8 cellular contexts compared by ENCODE assay signal in the genomic region with DNA sequence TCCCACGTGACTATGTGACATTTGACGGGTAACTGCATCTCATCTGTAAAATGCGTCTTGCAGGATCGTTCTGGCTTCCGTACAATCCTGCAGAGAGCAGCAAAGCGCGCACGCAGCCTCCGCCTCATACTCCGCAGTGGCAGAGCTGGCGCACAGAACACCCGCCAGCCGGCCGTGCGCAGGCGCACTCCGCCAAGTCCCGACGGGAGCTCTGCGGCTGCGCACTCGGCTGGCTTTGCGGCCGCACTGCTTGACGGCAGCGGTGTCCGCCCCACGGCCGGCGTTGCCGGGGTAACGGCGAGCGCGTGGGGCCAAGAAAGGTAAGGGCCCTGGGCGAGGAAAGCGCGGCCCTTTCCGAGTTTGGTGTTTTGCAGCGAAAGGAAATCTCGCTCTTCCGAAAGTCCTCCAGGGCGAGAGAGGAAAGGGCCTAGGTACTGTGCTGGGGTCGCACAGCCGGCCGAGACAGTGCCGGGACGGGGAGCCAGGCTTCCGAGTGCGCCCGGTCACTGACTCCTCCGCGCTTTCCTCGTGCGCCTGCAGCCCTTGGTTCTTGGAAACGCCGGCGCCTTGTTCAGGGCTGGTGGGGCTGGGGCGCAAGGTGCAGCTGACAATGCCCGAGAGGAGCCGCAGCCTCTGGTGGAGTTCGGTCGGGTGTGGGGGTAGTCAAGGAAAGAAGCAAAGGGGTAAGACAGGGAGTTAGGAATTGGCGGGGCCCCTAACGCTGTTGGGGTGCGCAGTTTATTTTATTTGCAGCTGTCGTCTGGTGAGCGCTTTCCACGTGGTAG. TPM values are rescaled to one million over a fixed set of nuclear protein-coding genes. Genes with fewer than 3 reads are reported as not detected.
DNase-seq lines count a peak whose midpoint lies in the region; ATAC-seq, FAIRE-seq and TF ChIP-seq lines count a peak whose summit lies in the region.

A gene (plus strand): TSS at position 283 of the 785 bp plus-strand sequence. CDS start 5,321 bp downstream, outside the sequence.

- H3K36me3 Mint-ChIP-seq in CD4-positive, alpha-beta T cell (ENCODE audit: low read depth), result peaks cover 10% of the 10 kb centered on the region
- H3K36me3 Mint-ChIP-seq in dendritic cell treated with granulocyte-macrophage colony-stimulating factor and Interleukin-4, amounts not matched to agents 40 ng/mL and 50 ng/mL, for 4 days (ENCODE audit: low read depth), result peaks cover 8% of the 10 kb centered on the region

- peak within 1 kb of the TSS; percentile 97 for H3K4me3 Mint-ChIP-seq in CD4-positive, alpha-beta T cell
- H3K4me3 Mint-ChIP-seq in dendritic cell treated with granulocyte-macrophage colony-stimulating factor and Interleukin-4, amounts not matched to agents 40 ng/mL and 50 ng/mL, for 4 days, result peak within 1 kb of the TSS; percentile 98

- TF ChIP-seq RAD21 in HepG2 (CRISPR knock-in tag; IDR thresholded peaks at IDR 0.05), result peak; percentile 58

- POLR2A ChIA-PET in CD4-positive, alpha-beta T cell (lab: Charles Lee), result interaction anchor here (0.7 to 2.8 kb wide), 13 partner anchors 9 to 1641 kb away, joined by 3 to 22 read pairs (median 5); a partner anchor contains a TSS
- POLR2A ChIA-PET in HepG2 (lab: Yijun Ruan, JAX), result interaction anchor here (0.8 to 3.1 kb wide), 16 partner anchors 9 to 329 kb away, joined by 3 to 19 read pairs (median 3); a partner anchor contains a TSS

- no peaks in the 10 kb centered on the region for H3K9me3 Mint-ChIP-seq in CD4-positive, alpha-beta T cell
- H3K9me3 Mint-ChIP-seq in dendritic cell treated with granulocyte-macrophage colony-stimulating factor and Interleukin-4, amounts not matched to agents 40 ng/mL and 50 ng/mL, for 4 days, result no peaks in the 10 kb centered on the region

- peak; percentile 92 to 99 (median 95) for DNase-seq in CD4-positive, alpha-beta T cell
- DNase-seq in NCI-H748 treated with DMSO at 0.1 percent for 48 hours (lab: John Stamatoyannopoulos, UW) (peak; percentile 63), HepG2 (ENCODE audit: low spot score) (peak; percentile 87)
- peak; percentile 90 to 92 for DNase-seq in activated CD4-positive, alpha-beta T cell treated with anti-CD3 and anti-CD28 coated beads, Interleukin-2, amount 50 U/mL, for 24 hours (ENCODE audit: low read depth in 1 of 2, low spot score in 1 of 2)
- peak; percentile 93 to 98 for DNase-seq in stimulated activated CD4-positive, alpha-beta T cell treated with anti-CD3 and anti-CD28 coated beads, Interleukin-2, amount 100 ng/mL, for 48 hours

- H3K36me3 ChIP-seq in HepG2 (replicated peaks in 1 of 2; ENCODE audit: control insufficient read depth in 1 of 2, insufficient read depth in 2 of 2, low read length in 2 of 2), result peaks cover 0 to 2% of the 10 kb centered on the region in 2 experiments; a peak in 1 of 5 replicates

- H3K9me3 ChIP-seq in CD4-positive, alpha-beta T cell (ENCODE audit: control insufficient read depth, low read length), result no peaks in the 10 kb centered on the region
- no peaks in the 10 kb centered on the region for H3K9me3 ChIP-seq in HepG2 (ENCODE audit: low read length)

- peaks cover 50% of the 10 kb centered on the region for H3K4me1 ChIP-seq in HepG2 (ENCODE audit: insufficient read depth, low read length)

- H3K27me3 Mint-ChIP-seq in CD4-positive, alpha-beta T cell, result no peaks in the 10 kb centered on the region
- H3K27me3 Mint-ChIP-seq in dendritic cell treated with granulocyte-macrophage colony-stimulating factor and Interleukin-4, amounts not matched to agents 40 ng/mL and 50 ng/mL, for 4 days, result no peaks in the 10 kb centered on the region

- no peak for TF ChIP-seq CTCF in CD4-positive, alpha-beta T cell (IDR thresholded peaks at IDR 0.05)
- TF ChIP-seq CTCF in HepG2 (CRISPR knock-in tag; IDR thresholded peaks at IDR 0.05), result peak; percentile 63

- CTCF ChIA-PET in CD4-positive, alpha-beta T cell (lab: Charles Lee), result interaction anchor here (1.5 kb wide), 1 partner anchor 357 kb away, joined by 3 read pairs; a partner anchor contains a TSS
- CTCF ChIA-PET in HepG2 (lab: Yijun Ruan, JAX; ENCODE audit: low intra/inter-chr PET ratio, low total read pairs), result no interaction called here

- peaks cover 52% of the 10 kb centered on the region for H3K4me1 Mint-ChIP-seq in CD4-positive, alpha-beta T cell (ENCODE audit: low read depth)
- peaks cover 66% of the 10 kb centered on the region for H3K4me1 Mint-ChIP-seq in dendritic cell treated with granulocyte-macrophage colony-stimulating factor and Interleukin-4, amounts not matched to agents 40 ng/mL and 50 ng/mL, for 4 days (ENCODE audit: low read depth)

- TF ChIP-seq POLR2A in HepG2 (IDR thresholded peaks at IDR 0.05; ENCODE audit: insufficient read depth in 1 of 2, low read depth in 2 of 2, low read length in 2 of 2), result peak; percentile 78 to 97

- peak within 1 kb of the TSS; percentile 74 for H3K9ac ChIP-seq in HepG2 (ENCODE audit: insufficient read depth, low read depth, low read length)

- FAIRE-seq in HepG2 (lab: Jason Lieb, UNC), result peak; percentile 82

- in situ Hi-C loops in HepG2 (cut with HindIII; ENCODE audit: extremely low pct_ligation_motif_present, low pct_unique_long_range_greater_than_20kb), result loop anchor here (5.0 kb wide), 1 partner anchor 197 kb away; a partner anchor contains a TSS

- no peaks in the 10 kb centered on the region for H3K27me3 ChIP-seq in CD4-positive, alpha-beta T cell (ENCODE audit: control insufficient read depth, insufficient read depth, low read length)
- no peaks in the 10 kb centered on the region for H3K27me3 ChIP-seq in HepG2 (ENCODE audit: control insufficient read depth in 1 of 2, insufficient read depth in 2 of 2, low read length in 2 of 2)

- intact Hi-C loops in CD4-positive, alpha-beta T cell (cut with DNase I, micrococcal nuclease), result loop anchor here in 1 of 2 experiments (1.0 to 10.0 kb wide), 5 partner anchors 73 to 1950 kb away; a partner anchor contains a TSS
- intact Hi-C loops in dendritic cell treated with granulocyte-macrophage colony-stimulating factor and Interleukin-4, amounts not matched to agents 40 ng/mL and 50 ng/mL, for 4 days (cut with micrococcal nuclease), result loop anchor here (5.0 kb wide), 2 partner anchors 197 to 307 kb away; a partner anchor contains a TSS
- intact Hi-C loops in HepG2 (cut with micrococcal nuclease; ENCODE audit: unreplicated experiment), result loop anchor here (5.0 to 10.0 kb wide), 3 partner anchors 170 to 307 kb away; a partner anchor contains a TSS

- H3K27ac ChIP-seq in CD4-positive, alpha-beta T cell (ENCODE audit: low read depth, low read length), result peak within 1 kb of the TSS; percentile 72
- peak within 1 kb of the TSS; percentile 75 for H3K27ac ChIP-seq in HepG2 (ENCODE audit: extremely low read length, insufficient read depth, low read length)

- no peaks in the 10 kb centered on the region for H4K20me1 ChIP-seq in HepG2 (ENCODE audit: insufficient read depth, low read length)

- peak within 1 kb of the TSS; percentile 100 for H3K4me2 ChIP-seq in HepG2 (ENCODE audit: low read depth, low read length)

- WGBS in HepG2 (ENCODE audit: low lambda C conversion rate), result 0% methylated on average over 13 of the region's 69 CpGs

- peaks cover 17% of the 10 kb centered on the region for H3K79me2 ChIP-seq in HepG2 (ENCODE audit: insufficient read depth, low read length)

- H3K4me3 ChIP-seq in HepG2 (replicated peaks in 1 of 3; ENCODE audit: insufficient read depth in 1 of 3, low read depth in 2 of 3, low read length in 3 of 3), result peak within 1 kb of the TSS; percentile 78 to 84 (median 79)

- H2AFZ ChIP-seq in HepG2 (ENCODE audit: low read length), result peak within 1 kb of the TSS; percentile 16

- TF ChIP-seq EP300 in HepG2 (IDR thresholded peaks at IDR 0.05; ENCODE audit: low read depth in 2 of 2, low read length in 2 of 2) (no peak), HepG2 (CRISPR knock-in tag; IDR thresholded peaks at IDR 0.05; ENCODE audit: borderline replicate concordance) (no peak)

- TSS peak; percentile 73 for BruUV-seq in HepG2 (replicated peaks; lab: Mats Ljungman, UMichigan)

- H3K27ac Mint-ChIP-seq in CD4-positive, alpha-beta T cell, result peak within 1 kb of the TSS; percentile 97
- peak within 1 kb of the TSS; percentile 91 for H3K27ac Mint-ChIP-seq in dendritic cell treated with granulocyte-macrophage colony-stimulating factor and Interleukin-4, amounts not matched to agents 40 ng/mL and 50 ng/mL, for 4 days

- ATAC-seq in CD4-positive, alpha-beta T cell (ENCODE audit: poor library complexity), result peak; percentile 96
- ATAC-seq in GM19397 (IDR thresholded peaks at IDR 0.05; ENCODE audit: unreplicated experiment), result peak; percentile 94
- peak; percentile 92 for ATAC-seq in HG03565 (IDR thresholded peaks at IDR 0.05; ENCODE audit: unreplicated experiment)
- peak; percentile 95 for ATAC-seq in HepG2

RNA-seq across cellular contexts. Expression of the gene that starts here (rescaled TPM):
- total RNA-seq in CD4-positive, alpha-beta T cell, result 1 to 10 TPM; 8.0 to 8.2 TPM
- 16.4 and 17.3 TPM in 2 replicates for total RNA-seq in HepG2 (2016; rRNA removed; fragmentation: Illumina TruSeq; extraction: Trizol)
- total RNA-seq in HepG2 (2016; cell fraction: cytosol; rRNA removed; fragmentation: Illumina TruSeq; extraction: Trizol; ENCODE audit: low read depth), result 8.7 and 13.6 TPM in 2 replicates
- 15.8 and 19.3 TPM in 2 replicates for total RNA-seq in HepG2 (2016; cell fraction: insoluble cytoplasmic fraction; rRNA removed; fragmentation: Illumina TruSeq; extraction: Trizol)
- total RNA-seq in HepG2 (2016; cell fraction: membrane; rRNA removed; fragmentation: Illumina TruSeq; extraction: Trizol), result 9.1 and 9.4 TPM in 2 replicates
- total RNA-seq in HepG2 (2016; cell fraction: nucleus; rRNA removed; fragmentation: Illumina TruSeq; extraction: Trizol), result 21.4 and 24.3 TPM in 2 replicates
- polyA plus RNA-seq in HepG2 (2011; rRNA removed), result 11.0 and 11.5 TPM in 2 replicates
- polyA plus RNA-seq in HepG2 (2011; cell fraction: cytosol; rRNA removed), result 3.9 and 4.1 TPM in 2 replicates
- 14.2 and 17.5 TPM in 2 replicates for polyA plus RNA-seq in HepG2 (2011; cell fraction: nucleus; rRNA removed)
- 8.1 and 9.3 TPM in 2 replicates for polyA plus RNA-seq in HepG2 (2012)
- 2.0 and 2.5 TPM in 2 replicates for polyA plus RNA-seq in HepG2 (2016; cell fraction: cytosol; fragmentation: Illumina TruSeq; extraction: Trizol; ENCODE audit: low read depth)
- 13.0 and 13.8 TPM in 2 replicates for polyA plus RNA-seq in HepG2 (2016; cell fraction: insoluble cytoplasmic fraction; fragmentation: Illumina TruSeq; extraction: Trizol; ENCODE audit: low read depth)
- 2.9 and 4.2 TPM in 2 replicates for polyA plus RNA-seq in HepG2 (2016; cell fraction: membrane; fragmentation: Illumina TruSeq; extraction: Trizol; ENCODE audit: low read depth)
- polyA plus RNA-seq in HepG2 (2016; cell fraction: nucleus; fragmentation: Illumina TruSeq; extraction: Trizol; ENCODE audit: insufficient read depth, low read depth), result 28.7 and 33.4 TPM in 2 replicates
- polyA minus RNA-seq in HepG2 (2011; rRNA and poly(A)+ RNA removed; ENCODE audit: low replicate concordance), result 19.0 and 68.2 TPM in 2 replicates
- polyA minus RNA-seq in HepG2 (2011; cell fraction: cytosol; rRNA and poly(A)+ RNA removed), result 5.5 and 5.6 TPM in 2 replicates
- 27.9 and 34.7 TPM in 2 replicates for polyA minus RNA-seq in HepG2 (2011; cell fraction: nucleus; rRNA and poly(A)+ RNA removed)

Comparison
In these comparisons a context has a peak if more than half of its experiments do, and no peak if none do; other contexts are left out.
1. Peak in every context shown above with its lines: DNase-seq, ATAC-seq, H3K4me3 ChIP-seq and H3K27ac ChIP-seq.